In genomic region chr13:113314895-113315470, GRCh38 we compare ENCODE assay signal across 9 cellular contexts. TPM values are rescaled to one million over a fixed set of nuclear protein-coding genes. Genes with fewer than 3 reads are reported as not detected.
A peak's percentile ranks its signal among the peaks of the same experiment; 100 is the strongest.
DNase-seq lines count a peak whose midpoint lies in the region; ATAC-seq and TF ChIP-seq lines count a peak whose summit lies in the region.
"Not testable (repeated sequence)": the region's sequence is repeated elsewhere in the genome, so short reads cannot be mapped to it uniquely, and the experiment has no call there.
"Had no signal": no experiment of that assay in that cellular context is flagged by ENCODE, and none has a peak within 500 bp of the region (broad histone marks: within the 10 kb centered on the region; RNA-seq: fewer than 3 reads in every experiment).

No MANE protein-coding gene starts in this region.

- not testable (repeated sequence) for H2AFZ ChIP-seq in PC-3 (ENCODE audit: low read length); osteoblast (ENCODE audit: low read length)

- not testable (repeated sequence) for BruUV-seq in PC-3 (replicated peaks; lab: Mats Ljungman, UMichigan); MCF 10A (replicated peaks; lab: Mats Ljungman, UMichigan)

- not testable (repeated sequence) for TF ChIP-seq CTCF in 22Rv1 (IDR thresholded peaks at IDR 0.05); CD8-positive, alpha-beta T cell (IDR thresholded peaks at IDR 0.05); PC-3 (conservative IDR thresholded peaks at IDR 0.05; ENCODE audit: low read depth, low read length); MCF 10A (IDR thresholded peaks at IDR 0.05; ENCODE audit: unreplicated experiment); osteoblast (IDR thresholded peaks at IDR 0.05; ENCODE audit: extremely low read depth, low read depth, low read length)

- not testable (repeated sequence) for H3K4me3 ChIP-seq in CD8-positive, alpha-beta T cell (ENCODE audit: low read depth, low read length); PC-3 (ENCODE audit: low read length); osteoblast (ENCODE audit: insufficient read depth, low read length)

- not testable (repeated sequence) for H3K9me3 ChIP-seq in CD8-positive, alpha-beta T cell (ENCODE audit: low read length); PC-3 (ENCODE audit: low read length); osteoblast (ENCODE audit: low read depth, low read length)

- CTCF ChIA-PET in CD8-positive, alpha-beta T cell (lab: Charles Lee); PC-3 (lab: Charles Lee); MCF 10A (lab: Yijun Ruan, JAX): not testable (repeated sequence)

- not testable (repeated sequence) for H3K4me2 ChIP-seq in PC-3 (ENCODE audit: low read length); osteoblast (ENCODE audit: insufficient read depth, low read length)

- intact Hi-C loops in CD8-positive, alpha-beta T cell (cut with DNase I, micrococcal nuclease); PC-3 (cut with micrococcal nuclease); MCF 10A (cut with micrococcal nuclease): not testable (repeated sequence)

- not testable (repeated sequence) for H3K4me3 Mint-ChIP-seq in CD8-positive, alpha-beta T cell; MCF 10A (ENCODE audit: unreplicated experiment)

- H3K79me2 ChIP-seq in PC-3 (ENCODE audit: low read length): not testable (repeated sequence)
- peaks cover 77% of the 10 kb centered on the region for H3K79me2 ChIP-seq in osteoblast (ENCODE audit: insufficient read depth, low read length)

- POLR2A ChIA-PET in CD8-positive, alpha-beta T cell (lab: Charles Lee); PC-3 (lab: Charles Lee; ENCODE audit: unreplicated experiment); MCF 10A (lab: Yijun Ruan, JAX): not testable (repeated sequence)

- not testable (repeated sequence) for H3K4me1 ChIP-seq in CD8-positive, alpha-beta T cell (ENCODE audit: insufficient read depth, low read length); PC-3 (ENCODE audit: insufficient read depth, low read length); osteoblast (ENCODE audit: insufficient read depth, low read length)

- not testable (repeated sequence) for H4K20me1 ChIP-seq in PC-3 (ENCODE audit: low read length)
- peaks cover 18% of the 10 kb centered on the region for H4K20me1 ChIP-seq in osteoblast (ENCODE audit: insufficient read depth, low read length)

- peak overlapping the region; percentile 62 for H3K27ac Mint-ChIP-seq in CD8-positive, alpha-beta T cell
- H3K27ac Mint-ChIP-seq in MCF 10A (ENCODE audit: low read depth, unreplicated experiment): not testable (repeated sequence)

- DNase-seq in CD8-positive, alpha-beta T cell: not testable (repeated sequence)
- peak; percentile 91 to 94 for DNase-seq in NCI-H526 (lab: John Stamatoyannopoulos, UW)
- DNase-seq in PC-3: peak; percentile 68
- DNase-seq in MCF 10A (ENCODE audit: unreplicated experiment): peak; percentile 29
- DNase-seq in osteoblast (ENCODE audit: insufficient read length, low spot score, missing footprints): peak; percentile 6

- ATAC-seq in CD8-positive, alpha-beta T cell; PC-3: not testable (repeated sequence)

- H3K4me1 Mint-ChIP-seq in CD8-positive, alpha-beta T cell (ENCODE audit: low read depth); MCF 10A (ENCODE audit: insufficient read depth, unreplicated experiment): not testable (repeated sequence)

- TF ChIP-seq RAD21 in Ishikawa (IDR thresholded peaks at IDR 0.05; ENCODE audit: low read depth): not testable (repeated sequence)

- H3K36me3 ChIP-seq in CD8-positive, alpha-beta T cell (ENCODE audit: insufficient read depth, low read length): peaks cover 32% of the 10 kb centered on the region
- not testable (repeated sequence) for H3K36me3 ChIP-seq in PC-3 (ENCODE audit: low read depth, low read length)
- peaks cover 29% of the 10 kb centered on the region for H3K36me3 ChIP-seq in osteoblast (ENCODE audit: insufficient read depth, low read length)

- H3K36me3 Mint-ChIP-seq in CD8-positive, alpha-beta T cell: peaks cover 67% of the 10 kb centered on the region
- peaks cover 63% of the 10 kb centered on the region for H3K36me3 Mint-ChIP-seq in MCF 10A (ENCODE audit: insufficient read depth, unreplicated experiment)

- not testable (repeated sequence) for H3F3A ChIP-seq in PC-3 (ENCODE audit: low read length, unreplicated experiment)

- H3K9me2 ChIP-seq in PC-3 (replicated peaks; ENCODE audit: low read length): not testable (repeated sequence)

- not testable (repeated sequence) for H3K9me3 Mint-ChIP-seq in CD8-positive, alpha-beta T cell; MCF 10A (ENCODE audit: unreplicated experiment)

- not testable (repeated sequence) for H3K27me3 ChIP-seq in CD8-positive, alpha-beta T cell (ENCODE audit: insufficient read depth, low read length); PC-3 (ENCODE audit: low read length); osteoblast (ENCODE audit: insufficient read depth, low read length)

- H3K27me3 Mint-ChIP-seq in CD8-positive, alpha-beta T cell (ENCODE audit: low read depth); MCF 10A (ENCODE audit: insufficient read depth, unreplicated experiment): not testable (repeated sequence)

- not testable (repeated sequence) for TF ChIP-seq EP300 in Ishikawa (IDR thresholded peaks at IDR 0.05; ENCODE audit: borderline replicate concordance)

- H3K9ac ChIP-seq in PC-3 (ENCODE audit: low read length): not testable (repeated sequence)

- H3K27ac ChIP-seq in 22Rv1: peak overlapping the region; percentile 48
- not testable (repeated sequence) for H3K27ac ChIP-seq in CD8-positive, alpha-beta T cell (ENCODE audit: low read depth, low read length); PC-3 (ENCODE audit: low read length); osteoblast (ENCODE audit: low read depth, low read length)

TF ChIP-seq in Ishikawa, 13 proteins besides CTCF, POLR2A, EP300 and RAD21:
- TF ChIP-seq YY1 (IDR thresholded peaks at IDR 0.05; ENCODE audit: low read depth): 0 out of 2 replicates have a peak, but pooled peaks have one; percentile 12
TF ChIP-seq in Ishikawa: peak in this region for 1; not testable (repeated sequence) for 12.

RNA-seq across cellular contexts. Expression of gene LAMP1, which starts 17.9 kb away (rescaled TPM):
- 10 to 100 TPM; 84.8 to 87.5 TPM for total RNA-seq in CD8-positive, alpha-beta T cell
- total RNA-seq in PC-3 (2014; rRNA removed) (110 and 111 TPM in 2 replicates), MCF 10A (2022) (141 and 150 TPM in 2 replicates), osteoblast (211 and 216 TPM in 2 replicates)

RNA-seq across cellular contexts. Expression of gene GRTP1, which starts 48.9 kb away (rescaled TPM):
- total RNA-seq in CD8-positive, alpha-beta T cell: not detected
- total RNA-seq in PC-3 (2014; rRNA removed) (7.4 and 13.2 TPM in 2 replicates), MCF 10A (2022) (2.4 and 3.5 TPM in 2 replicates), osteoblast (0.29 and 0.36 TPM in 2 replicates)
- total RNA-seq: B cell; CD8-positive, alpha-beta memory T cell had no signal
